Comparison of ENCODE assay signal across 20 cellular contexts in the genomic region with DNA sequence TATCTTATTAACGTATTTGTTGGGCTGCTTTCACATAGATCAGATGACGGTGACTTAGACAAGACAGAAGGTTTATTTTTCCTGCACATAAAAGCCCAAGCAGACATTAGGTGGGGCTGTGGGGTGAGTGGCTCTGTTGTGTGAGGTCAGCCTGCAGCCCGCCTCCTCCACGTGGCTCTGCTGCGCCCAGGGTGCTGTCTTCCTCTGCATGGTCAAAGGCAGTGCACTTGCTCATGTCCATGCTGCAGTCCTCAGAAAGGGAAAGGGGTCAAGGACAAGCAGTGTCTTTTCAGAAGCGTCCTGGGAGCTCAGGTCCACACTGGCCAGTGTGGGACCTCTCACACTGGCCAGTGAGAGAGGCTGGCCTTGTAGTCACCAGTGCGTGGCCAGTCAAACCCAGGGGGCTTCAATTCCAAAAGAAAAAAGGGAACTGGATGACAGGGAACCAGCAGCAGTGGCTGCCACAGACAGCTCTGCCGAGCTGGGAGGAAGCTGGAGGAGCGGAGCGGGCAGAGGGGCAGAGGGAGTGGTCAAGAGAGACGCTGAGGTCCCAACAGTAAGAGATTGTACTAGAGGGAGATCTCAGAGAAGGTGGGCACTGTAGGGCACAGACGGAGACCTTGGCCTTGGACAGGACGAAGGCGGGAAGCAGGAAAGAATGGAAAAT. TPM values are rescaled to one million over a fixed set of nuclear protein-coding genes. Genes with fewer than 3 reads are reported as not detected.
A peak's percentile ranks its signal among the peaks of the same experiment; 100 is the strongest.
DNase-seq lines count a peak whose midpoint lies in the region; ATAC-seq, FAIRE-seq and TF ChIP-seq lines count a peak whose summit lies in the region.
"Had no signal": no experiment of that assay in that cellular context is flagged by ENCODE, and none has a peak within 500 bp of the region (broad histone marks: within the 10 kb centered on the region; RNA-seq: fewer than 3 reads in every experiment).

No MANE protein-coding gene starts in this region.

- no peak for TF ChIP-seq CTCF in GM12878 (IDR thresholded peaks at IDR 0.05 in 2 of 3, conservative IDR thresholded peaks at IDR 0.05 in 1 of 3; ENCODE audit: control insufficient read depth in 2 of 3, extremely low read depth in 1 of 3, insufficient read depth in 1 of 3, low read depth in 3 of 3, low read length in 3 of 3)
- no peak for TF ChIP-seq CTCF in upper lobe of right lung (IDR thresholded peaks at IDR 0.05)

- no peak; the same call in 1 of the 2 replicates for TF ChIP-seq POLR2A in GM12878 (IDR thresholded peaks at IDR 0.05; ENCODE audit: low read depth, low read length)

- no peaks in the 10 kb centered on the region; the same call in 1 of the 3 replicates for H3K9me3 ChIP-seq in GM12878 (replicated peaks; ENCODE audit: control insufficient read depth, insufficient read depth, low read length)
- H3K9me3 ChIP-seq in upper lobe of right lung, result no peaks in the 10 kb centered on the region
- H3K9me3 ChIP-seq: gastrocnemius medialis had no signal

- no peaks in the 10 kb centered on the region for H3K27me3 ChIP-seq in GM12878 (replicated peaks in 1 of 2; ENCODE audit: control insufficient read depth in 2 of 2, insufficient read depth in 2 of 2, low read length in 1 of 2)
- no peaks in the 10 kb centered on the region for H3K27me3 ChIP-seq in upper lobe of right lung
- H3K27me3 ChIP-seq: cardiac muscle cell had no signal

- H3K27ac Mint-ChIP-seq in activated T-cell treated with anti-CD3 and anti-CD28 coated beads, Interleukin-2, amount 50 U/mL, for 72 hours, result no peak overlapping the region
- H3K27ac Mint-ChIP-seq: immature natural killer cell had no signal

- intact Hi-C loops in GM12878 (cut with micrococcal nuclease; ENCODE audit: unreplicated experiment), result no loop called here
- intact Hi-C loops in upper lobe of right lung (cut with DNase I), result no loop called here

- DNase-seq in activated T-cell treated with anti-CD3 and anti-CD28 coated beads, Interleukin-2, amount 50 U/mL, for 72 hours, result no peak
- DNase-seq in activated T-cell treated with anti-CD3 and anti-CD28 coated beads for 4 hours (no peak), GM12878 (ENCODE audit: low read depth, low spot score) (no peak), medulla oblongata (ENCODE audit: extremely low spot score) (peak; percentile 48), upper lobe of right lung (peak; percentile 66), kidney glomerular epithelial cell (lab: John Stamatoyannopoulos, UW) (no peak)
- no peak for DNase-seq in activated CD4-positive, alpha-beta T cell treated with anti-CD3 and anti-CD28 coated beads for 1 hour
- no peak for DNase-seq in NK-92 treated with Interleukin-12 subunit alpha and Interleukin-12 subunit beta, amount 100 ng/mL, for 24 hours (lab: John Stamatoyannopoulos, UW)
- DNase-seq: activated naive CD4-positive, alpha-beta T cell treated with anti-CD3 and anti-CD28 coated beads, Interleukin-2, amount 50 U/mL, for 16 hours; gastrocnemius medialis; GF-D8; immature natural killer cell; NCI-H1930; NCI-H774; SHP77 treated with DMSO at 0.1 percent for 48 hours; stimulated activated CD4-positive, alpha-beta T cell treated with anti-CD3 and anti-CD28 coated beads, Interleukin-4, amount 100 ng/mL, for 4 hours; stimulated activated naive CD8-positive, alpha-beta T cell treated with anti-CD3 and anti-CD28 coated beads, Interleukin-15, Interleukin-2, amounts not matched to agents 100 U/mL and 50 U/mL, for 24 hours had no signal

- CTCF ChIA-PET in GM12878 (lab: Yijun Ruan, JAX), result no interaction called here

- H3K27ac ChIP-seq in GM12878 (ENCODE audit: control insufficient read depth, insufficient read depth) (peak overlapping the region; percentile 79), upper lobe of right lung (peak overlapping the region; percentile 14)
- H3K27ac ChIP-seq: cardiac muscle cell, gastrocnemius medialis had no signal

- WGBS in GM12878 (ENCODE audit: insufficient coverage, insufficient replicate concordance, low lambda C conversion rate, missing lambda C conversion rate), result 11% methylated on average over 14 of the region's 14 CpGs

- no peak for ATAC-seq in activated T-cell treated with anti-CD3 and anti-CD28 coated beads, Interleukin-2, amount 50 U/mL, for 72 hours (replicated peaks in 1 of 2)
- ATAC-seq in GM12878 (no peak), upper lobe of right lung (peak; percentile 84)
- ATAC-seq: gastrocnemius medialis; stimulated activated naive CD8-positive, alpha-beta T cell treated with anti-CD3 and anti-CD28 coated beads, Interleukin-15, Interleukin-2, amounts not matched to agents 100 U/mL and 50 U/mL, for 24 hours had no signal

- POLR2A ChIA-PET in GM12878 (lab: Charles Lee), result no interaction called here

- TF ChIP-seq EP300 in GM12878 (IDR thresholded peaks at IDR 0.05; ENCODE audit: borderline replicate concordance in 1 of 2, control insufficient read depth in 1 of 2, low read depth in 2 of 2, low read length in 2 of 2), result no peak

- RAD21 ChIA-PET in GM12878 (lab: Charles Lee; ENCODE audit: unreplicated experiment), result no interaction called here

- peak overlapping the region; percentile 97 for H3K4me2 ChIP-seq in GM12878 (ENCODE audit: control insufficient read depth, insufficient read depth)

- H3K4me3 Mint-ChIP-seq in activated T-cell treated with anti-CD3 and anti-CD28 coated beads, Interleukin-2, amount 50 U/mL, for 72 hours, result peak overlapping the region; percentile 35 to 52
- H3K4me3 Mint-ChIP-seq: immature natural killer cell had no signal

- H3K4me1 Mint-ChIP-seq in activated T-cell treated with anti-CD3 and anti-CD28 coated beads, Interleukin-2, amount 50 U/mL, for 72 hours (ENCODE audit: low read depth), result peaks cover 28% of the 10 kb centered on the region
- H3K4me1 Mint-ChIP-seq: immature natural killer cell had no signal

- FAIRE-seq in GM12878 (lab: Jason Lieb, UNC), result no peak
- FAIRE-seq: A204.1, H54 had no signal

- no peaks in the 10 kb centered on the region for H4K20me1 ChIP-seq in GM12878 (ENCODE audit: control insufficient read depth, insufficient read depth)

- in situ Hi-C loops in GM12878 (cut with MboI), result no loop called here

- peak overlapping the region; percentile 69 for H2AFZ ChIP-seq in GM12878 (ENCODE audit: control insufficient read depth, low read depth, low read length)

- H3K4me3 ChIP-seq in GM12878 (peak overlapping the region; percentile 27; the same call in 1 of the 2 replicates), upper lobe of right lung (no peak overlapping the region)
- H3K4me3 ChIP-seq: cardiac muscle cell, gastrocnemius medialis had no signal

- H3K36me3 Mint-ChIP-seq in activated T-cell treated with anti-CD3 and anti-CD28 coated beads, Interleukin-2, amount 50 U/mL, for 72 hours (ENCODE audit: insufficient read depth in 2 of 2), result peaks cover 0 to under 1% of the 10 kb centered on the region in 2 donors

- no peak for TF ChIP-seq RAD21 in GM12878 (IDR thresholded peaks at IDR 0.05; ENCODE audit: insufficient read depth, low read depth, low read length)

- no TSS peak for BruUV-seq in GM12878 (replicated peaks; lab: Mats Ljungman, UMichigan)

- no peaks in the 10 kb centered on the region for H3K79me2 ChIP-seq in GM12878 (ENCODE audit: control insufficient read depth, insufficient read depth, low read length)

- H3K4me1 ChIP-seq in GM12878 (ENCODE audit: control insufficient read depth, insufficient read depth, low read length), result peaks cover 27% of the 10 kb centered on the region
- no peaks in the 10 kb centered on the region for H3K4me1 ChIP-seq in upper lobe of right lung
- H3K4me1 ChIP-seq: gastrocnemius medialis had no signal

- peaks cover 32% of the 10 kb centered on the region for H3K27me3 Mint-ChIP-seq in activated T-cell treated with anti-CD3 and anti-CD28 coated beads, Interleukin-2, amount 50 U/mL, for 72 hours (ENCODE audit: low read depth)

- H3K36me3 ChIP-seq in GM12878 (ENCODE audit: control insufficient read depth in 2 of 2, insufficient read depth in 2 of 2, low read length in 1 of 2) (no peaks in the 10 kb centered on the region), upper lobe of right lung (no peaks in the 10 kb centered on the region)
- H3K36me3 ChIP-seq: cardiac muscle cell, gastrocnemius medialis had no signal

- H3K9ac ChIP-seq in GM12878 (ENCODE audit: control insufficient read depth, insufficient read depth, low read length), result peak overlapping the region; percentile 47

- SMC1A ChIA-PET in GM12878 (lab: Charles Lee; ENCODE audit: uncharacterized antibody, unreplicated experiment), result no interaction called here

- H3K9me3 Mint-ChIP-seq in activated T-cell treated with anti-CD3 and anti-CD28 coated beads, Interleukin-2, amount 50 U/mL, for 72 hours, result peaks cover 3% of the 10 kb centered on the region in 2 donors
- H3K9me3 Mint-ChIP-seq: immature natural killer cell had no signal

TF ChIP-seq in GM12878, 131 proteins besides CTCF, POLR2A, EP300 and RAD21:
- TF ChIP-seq IKZF2 (IDR thresholded peaks at IDR 0.05) (no peak), USF1 (IDR thresholded peaks at IDR 0.05; ENCODE audit: borderline replicate concordance, extremely low read length, insufficient read depth, low read depth, low read length) (peak; percentile 40), EED (IDR thresholded peaks at IDR 0.05; ENCODE audit: low read depth) (0 out of 2 replicates have a peak, but pooled peaks have one; percentile 11)

RNA-seq across cellular contexts. Expression of gene SLC45A1, which starts 35.9 kb away (rescaled TPM):
- under 1 TPM; 0.48 to 0.81 TPM for total RNA-seq in activated T-cell treated with anti-CD3 and anti-CD28 coated beads, Interleukin-2, amount 50 U/mL, for 72 hours
- total RNA-seq in GM12878 (2013; cell fraction: nucleolus; rRNA removed), result 0.48 TPM in 1 of 2 replicates, not detected in the other
- total RNA-seq in GM12878 (2014; rRNA removed) (0.16 TPM in 1 of 2 replicates, not detected in the other), GM12878 (2014; rRNA removed; fragmentation: Illumina TruSeq; extraction: Trizol) (not detected in 2 replicates), GM12878 (2021) (0.18 and 0.29 TPM in 2 replicates), upper lobe of right lung (1.9 TPM)
- polyA plus RNA-seq in GM12878 (2011; ENCODE audit: low read depth), result not detected
- polyA plus RNA-seq in GM12878 (2011; rRNA removed) (not detected in 2 replicates), GM12878 (2014; fragmentation: Illumina TruSeq; extraction: Trizol) (0.07 TPM in 1 of 2 replicates, not detected in the other), GM12878 (2014; fragmentation: Nextera tagmentation; extraction: Ambion mirVana) (not detected), GM12878 (2014; rRNA removed) (0.23 and 0.47 TPM in 2 replicates), GM12878 (2016; fragmentation: Nextera tagmentation; extraction: Ambion mirVana) (under 1 TPM in 1 of 2 experiments, not detected in 1; 0.09 TPM)
- 0.02 TPM in 1 of 2 replicates, not detected in the other for polyA plus RNA-seq in GM12878 (2011; cell fraction: cytosol; rRNA removed)
- not detected in 2 replicates for polyA plus RNA-seq in GM12878 (2011; cell fraction: nucleus; rRNA removed)
- 0.12 and 0.13 TPM in 2 replicates for polyA plus RNA-seq in GM12878 (2012)
- not detected in 2 replicates for polyA minus RNA-seq in GM12878 (2011; rRNA and poly(A)+ RNA removed)
- not detected in 2 replicates for polyA minus RNA-seq in GM12878 (2011; cell fraction: cytosol; rRNA and poly(A)+ RNA removed)
- polyA minus RNA-seq in GM12878 (2011; cell fraction: nucleus; rRNA and poly(A)+ RNA removed), result not detected in 2 replicates

Comparison
In these comparisons a context has a peak if more than half of its experiments do, and no peak if none do; other contexts are left out.
1. DNase-seq: peak in medulla oblongata (single experiment) and upper lobe of right lung (single experiment); none in activated T-cell treated with anti-CD3 and anti-CD28 coated beads, Interleukin-2, amount 50 U/mL, for 72 hours (0 of 2), activated T-cell treated with anti-CD3 and anti-CD28 coated beads for 4 hours (single experiment), GM12878 (single experiment), activated CD4-positive, alpha-beta T cell treated with anti-CD3 and anti-CD28 coated beads for 1 hour (single experiment), NK-92 treated with Interleukin-12 subunit alpha and Interleukin-12 subunit beta, amount 100 ng/mL, for 24 hours (single experiment) and kidney glomerular epithelial cell (single experiment).